In genomic region chr7:152076324-152076821, GRCh38 we compare ENCODE assay signal across 8 cellular contexts. TPM values are rescaled to one million over a fixed set of nuclear protein-coding genes. Genes with fewer than 3 reads are reported as not detected.
DNase-seq lines count a peak whose midpoint lies in the region; ATAC-seq and TF ChIP-seq lines count a peak whose summit lies in the region.

No MANE protein-coding gene starts in this region.

- no peaks in the 10 kb centered on the region for H3K9me2 ChIP-seq in PC-3 (replicated peaks; ENCODE audit: low read length)

- no peaks in the 10 kb centered on the region for H3K4me1 ChIP-seq in PC-3 (ENCODE audit: insufficient read depth, low read length)
- peaks cover 0 to 5% of the 10 kb centered on the region in 2 donors for H3K4me1 ChIP-seq in ascending aorta

- DNase-seq in activated CD4-positive, alpha-beta T cell treated with anti-CD3 and anti-CD28 coated beads for 36 hours: peak; percentile 47
- DNase-seq in activated CD4-positive, alpha-beta T cell treated with anti-CD3 and anti-CD28 coated beads for 1 hour: no peak
- DNase-seq in PC-3: peak; percentile 31
- DNase-seq in fibroblast of the aortic adventitia (ENCODE audit: low read depth): peak; percentile 17
- DNase-seq in retinal pigment epithelial cell (ENCODE audit: low read depth): no peak
- no peak for DNase-seq in GOT3 (lab: John Stamatoyannopoulos, UW)
- DNase-seq in ascending aorta (ENCODE audit: low spot score in 2 of 2): no peak

- H3K9me3 Mint-ChIP-seq in activated CD4-positive, alpha-beta T cell treated with anti-CD3 and anti-CD28 coated beads for 36 hours (ENCODE audit: low read depth): no peaks in the 10 kb centered on the region

- H3K4me3 Mint-ChIP-seq in activated CD4-positive, alpha-beta T cell treated with anti-CD3 and anti-CD28 coated beads for 36 hours: no peak overlapping the region

- no peaks in the 10 kb centered on the region for H3K79me2 ChIP-seq in PC-3 (ENCODE audit: low read length)

- no peak overlapping the region for H2AFZ ChIP-seq in PC-3 (ENCODE audit: low read length)

- H3F3A ChIP-seq in PC-3 (ENCODE audit: low read length, unreplicated experiment): no peaks in the 10 kb centered on the region

- POLR2A ChIA-PET in activated CD4-positive, alpha-beta T cell treated with anti-CD3 and anti-CD28 coated beads for 36 hours (lab: Charles Lee): interaction anchor here (0.6 kb wide), 1 partner anchor 34 kb away, joined by 3 read pairs; no protein-coding TSS in a partner anchor
- POLR2A ChIA-PET in PC-3 (lab: Charles Lee; ENCODE audit: unreplicated experiment): no interaction called here

- H3K9me3 ChIP-seq in PC-3 (ENCODE audit: low read length) (no peaks in the 10 kb centered on the region), ascending aorta (no peaks in the 10 kb centered on the region)

- CTCF ChIA-PET in activated CD4-positive, alpha-beta T cell treated with anti-CD3 and anti-CD28 coated beads for 36 hours (lab: Charles Lee): interaction anchor here (0.6 to 1.0 kb wide), 3 partner anchors 19 to 54 kb away, joined by 3 to 4 read pairs (median 3); no protein-coding TSS in a partner anchor
- CTCF ChIA-PET in PC-3 (lab: Charles Lee): no interaction called here

- ATAC-seq in activated CD4-positive, alpha-beta T cell treated with anti-CD3 and anti-CD28 coated beads for 36 hours: no peak
- ATAC-seq in PC-3 (peak; percentile 56), HG02852 (IDR thresholded peaks at IDR 0.05; ENCODE audit: unreplicated experiment) (no peak)

- no peak overlapping the region for H3K9ac ChIP-seq in PC-3 (ENCODE audit: low read length)

- H3K4me3 ChIP-seq in PC-3 (ENCODE audit: low read length): no peak overlapping the region
- no peak overlapping the region for H3K4me3 ChIP-seq in fibroblast of the aortic adventitia (ENCODE audit: low read depth, low read length)
- no peak overlapping the region for H3K4me3 ChIP-seq in retinal pigment epithelial cell (ENCODE audit: low read length)
- no peak overlapping the region for H3K4me3 ChIP-seq in ascending aorta

- TF ChIP-seq CTCF in PC-3 (conservative IDR thresholded peaks at IDR 0.05; ENCODE audit: low read depth, low read length): no peak; the same call in 1 of the 2 replicates
- peak; percentile 52 for TF ChIP-seq CTCF in fibroblast of the aortic adventitia (IDR thresholded peaks at IDR 0.05; ENCODE audit: insufficient read depth, low read length)
- TF ChIP-seq CTCF in retinal pigment epithelial cell (conservative IDR thresholded peaks at IDR 0.05; ENCODE audit: low read depth, low read length): peak; percentile 53
- TF ChIP-seq CTCF in ascending aorta (IDR thresholded peaks at IDR 0.05): no peak

- H3K4me1 Mint-ChIP-seq in activated CD4-positive, alpha-beta T cell treated with anti-CD3 and anti-CD28 coated beads for 36 hours: peaks cover 35% of the 10 kb centered on the region

- H3K36me3 Mint-ChIP-seq in activated CD4-positive, alpha-beta T cell treated with anti-CD3 and anti-CD28 coated beads for 36 hours (ENCODE audit: low read depth): no peaks in the 10 kb centered on the region

- H4K20me1 ChIP-seq in PC-3 (ENCODE audit: low read length): no peaks in the 10 kb centered on the region

- no peaks in the 10 kb centered on the region for H3K27me3 Mint-ChIP-seq in activated CD4-positive, alpha-beta T cell treated with anti-CD3 and anti-CD28 coated beads for 36 hours

- no peak overlapping the region for H3K27ac ChIP-seq in PC-3 (ENCODE audit: low read length)
- no peak overlapping the region for H3K27ac ChIP-seq in ascending aorta

- BruUV-seq in PC-3 (replicated peaks; lab: Mats Ljungman, UMichigan): no TSS peak

- H3K27me3 ChIP-seq in PC-3 (ENCODE audit: low read length) (no peaks in the 10 kb centered on the region), ascending aorta (no peaks in the 10 kb centered on the region)

- intact Hi-C loops in activated CD4-positive, alpha-beta T cell treated with anti-CD3 and anti-CD28 coated beads for 36 hours (cut with DNase I, micrococcal nuclease): no loop called here
- intact Hi-C loops in PC-3 (cut with micrococcal nuclease): no loop called here
- intact Hi-C loops in ascending aorta (cut with DNase I): no loop called here

- H3K4me2 ChIP-seq in PC-3 (ENCODE audit: low read length): no peak overlapping the region

- no peak overlapping the region for H3K27ac Mint-ChIP-seq in activated CD4-positive, alpha-beta T cell treated with anti-CD3 and anti-CD28 coated beads for 36 hours

- H3K36me3 ChIP-seq in PC-3 (ENCODE audit: low read depth, low read length) (no peaks in the 10 kb centered on the region), ascending aorta (no peaks in the 10 kb centered on the region)

RNA-seq across cellular contexts. Expression of gene GALNT11, which starts 50.9 kb away (rescaled TPM):
- total RNA-seq in activated CD4-positive, alpha-beta T cell treated with anti-CD3 and anti-CD28 coated beads for 36 hours: 10 to 100 TPM; 22.0 to 24.8 TPM
- total RNA-seq in PC-3 (2014; rRNA removed) (18.1 and 19.5 TPM in 2 replicates), fibroblast of the aortic adventitia (ENCODE audit: low replicate concordance) (40.0 and 45.3 TPM in 2 replicates), ascending aorta (146 TPM)

Comparison
In these comparisons a context has a peak if more than half of its experiments do, and no peak if none do; other contexts are left out.
1. DNase-seq: peak in activated CD4-positive, alpha-beta T cell treated with anti-CD3 and anti-CD28 coated beads for 36 hours (single experiment), PC-3 (single experiment) and fibroblast of the aortic adventitia (single experiment); none in activated CD4-positive, alpha-beta T cell treated with anti-CD3 and anti-CD28 coated beads for 1 hour (single experiment), retinal pigment epithelial cell (single experiment), GOT3 (single experiment) and ascending aorta (0 of 2).
2. CTCF ChIP-seq: peak in fibroblast of the aortic adventitia (single experiment) and retinal pigment epithelial cell (single experiment); none in PC-3 (single experiment) and ascending aorta (0 of 3).